In genomic region chr2:88187038-88187676, GRCh38 we compare ENCODE assay signal across 9 cellular contexts.
DNase-seq lines count a peak whose midpoint lies in the region; ATAC-seq and TF ChIP-seq lines count a peak whose summit lies in the region.
"Had no signal": no experiment of that assay in that cellular context is flagged by ENCODE, and none has a peak within 500 bp of the region (broad histone marks: within the 10 kb centered on the region; RNA-seq: fewer than 3 reads in every experiment).

No MANE protein-coding gene starts in this region.

- H3K27ac Mint-ChIP-seq in T-helper 2 cell treated with Interferon-gamma antibody and Interleukin-4, amounts not matched to agents 5 μg/mL and 100 μg/mL, for 36 hours = no peak overlapping the region

- TF ChIP-seq CTCF in WI38 (IDR thresholded peaks at IDR 0.05; ENCODE audit: low read depth, low read length) = peak; percentile 37

- no peak overlapping the region for H3K4me3 ChIP-seq in WI38 (ENCODE audit: low read depth, low read length)
- H3K4me3 ChIP-seq: BLaER1 treated with 17β-estradiol and CSF1 and Interleukin-3, amounts not matched to agents 10 nM and 100 nM had no signal

- no peak for ATAC-seq in HG02852 (IDR thresholded peaks at IDR 0.05; ENCODE audit: unreplicated experiment)

- no peaks in the 10 kb centered on the region for H3K9me3 Mint-ChIP-seq in T-helper 2 cell treated with Interferon-gamma antibody and Interleukin-4, amounts not matched to agents 5 μg/mL and 100 μg/mL, for 36 hours

- H3K36me3 Mint-ChIP-seq in T-helper 2 cell treated with Interferon-gamma antibody and Interleukin-4, amounts not matched to agents 5 μg/mL and 100 μg/mL, for 36 hours (ENCODE audit: low read depth) = no peaks in the 10 kb centered on the region

- peak; percentile 0 for DNase-seq in NCI-H510A treated with DMSO at 0.1 percent for 48 hours (lab: John Stamatoyannopoulos, UW)
- DNase-seq in NCI-H510A (lab: John Stamatoyannopoulos, UW) = no peak
- peak; percentile 68 for DNase-seq in NCI-H1105 treated with DMSO at 0.1 percent for 48 hours (lab: John Stamatoyannopoulos, UW)
- peak; percentile 15 for DNase-seq in fibroblast of peridontal ligament (ENCODE audit: extremely low read depth)
- DNase-seq in nucleus accumbens (lab: John Stamatoyannopoulos, UW) = peak in 45 of 56 donors; percentile 10 to 80 (median 44)
- DNase-seq in T-helper 2 cell treated with Interferon-gamma antibody and Interleukin-4, amounts not matched to agents 5 μg/mL and 100 μg/mL, for 36 hours (ENCODE audit: low spot score) = no peak

- peaks cover 8% of the 10 kb centered on the region for H3K4me1 Mint-ChIP-seq in T-helper 2 cell treated with Interferon-gamma antibody and Interleukin-4, amounts not matched to agents 5 μg/mL and 100 μg/mL, for 36 hours (ENCODE audit: low read depth)

- H3K4me3 Mint-ChIP-seq in T-helper 2 cell treated with Interferon-gamma antibody and Interleukin-4, amounts not matched to agents 5 μg/mL and 100 μg/mL, for 36 hours = no peak overlapping the region

- peaks cover 4% of the 10 kb centered on the region for H3K27me3 Mint-ChIP-seq in T-helper 2 cell treated with Interferon-gamma antibody and Interleukin-4, amounts not matched to agents 5 μg/mL and 100 μg/mL, for 36 hours (ENCODE audit: low read depth)

Comparison
In these comparisons a context has a peak if more than half of its experiments do, and no peak if none do; other contexts are left out.
1. DNase-seq: peak in NCI-H510A treated with DMSO at 0.1 percent for 48 hours (single experiment), NCI-H1105 treated with DMSO at 0.1 percent for 48 hours (single experiment), fibroblast of peridontal ligament (single experiment) and nucleus accumbens (45 of 56); none in NCI-H510A (single experiment) and T-helper 2 cell treated with Interferon-gamma antibody and Interleukin-4, amounts not matched to agents 5 μg/mL and 100 μg/mL, for 36 hours (single experiment).